ENCODE assay signal across 1 cellular context in the genomic region with DNA sequence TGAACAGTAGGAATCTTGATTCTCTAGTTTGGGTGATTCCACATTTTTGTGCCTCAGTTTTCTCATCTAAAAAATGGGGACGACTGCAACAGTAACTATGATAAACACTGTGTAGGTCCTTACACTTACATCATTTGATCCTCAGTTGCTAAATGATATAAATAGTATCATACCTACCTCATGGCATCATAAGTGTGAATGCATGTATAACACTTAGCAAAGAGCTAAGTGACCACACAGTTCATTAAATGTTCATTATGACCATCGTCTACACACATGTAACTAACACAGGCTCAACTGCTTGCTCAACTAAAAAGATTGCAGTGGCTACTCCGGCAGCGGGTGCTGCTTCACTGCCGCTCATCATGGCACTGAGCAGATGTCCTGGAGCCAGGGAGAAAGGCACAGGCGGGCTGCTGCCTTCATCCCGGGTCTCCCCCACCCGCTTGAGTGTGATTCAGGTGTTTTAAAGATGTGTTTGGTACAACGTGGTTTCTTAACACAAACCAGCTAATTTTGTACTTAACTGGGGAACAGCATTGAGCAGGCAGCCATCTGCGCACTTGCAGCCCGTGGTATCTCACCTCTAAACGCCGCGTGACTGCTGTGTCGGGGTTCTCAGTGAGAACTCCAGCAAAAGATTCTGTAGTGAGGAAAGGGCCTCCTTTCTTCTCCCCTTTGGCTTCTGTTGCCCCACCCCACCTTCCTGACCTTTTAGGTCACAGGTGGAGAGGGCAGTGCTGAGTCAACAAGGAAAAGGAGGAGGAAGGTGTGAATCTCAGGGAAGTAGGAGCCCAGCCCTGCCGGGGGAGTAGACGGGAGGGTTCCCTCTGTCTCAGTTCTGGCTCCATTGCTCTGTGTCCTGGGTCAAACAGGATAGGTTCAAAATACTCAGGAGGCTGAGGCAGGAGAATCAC.
TF ChIP-seq lines count a peak whose summit lies in the region.

No MANE protein-coding gene starts in this region.

TF ChIP-seq in WTC11, 78 proteins besides CTCF, POLR2A, EP300 and RAD21 (continued from another document):
- TF ChIP-seq, protein P1, sequence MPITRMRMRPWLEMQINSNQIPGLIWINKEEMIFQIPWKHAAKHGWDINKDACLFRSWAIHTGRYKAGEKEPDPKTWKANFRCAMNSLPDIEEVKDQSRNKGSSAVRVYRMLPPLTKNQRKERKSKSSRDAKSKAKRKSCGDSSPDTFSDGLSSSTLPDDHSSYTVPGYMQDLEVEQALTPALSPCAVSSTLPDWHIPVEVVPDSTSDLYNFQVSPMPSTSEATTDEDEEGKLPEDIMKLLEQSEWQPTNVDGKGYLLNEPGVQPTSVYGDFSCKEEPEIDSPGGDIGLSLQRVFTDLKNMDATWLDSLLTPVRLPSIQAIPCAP (CRISPR knock-in tag; IDR thresholded peaks at IDR 0.05), result no peak
- TF ChIP-seq, protein P2, sequence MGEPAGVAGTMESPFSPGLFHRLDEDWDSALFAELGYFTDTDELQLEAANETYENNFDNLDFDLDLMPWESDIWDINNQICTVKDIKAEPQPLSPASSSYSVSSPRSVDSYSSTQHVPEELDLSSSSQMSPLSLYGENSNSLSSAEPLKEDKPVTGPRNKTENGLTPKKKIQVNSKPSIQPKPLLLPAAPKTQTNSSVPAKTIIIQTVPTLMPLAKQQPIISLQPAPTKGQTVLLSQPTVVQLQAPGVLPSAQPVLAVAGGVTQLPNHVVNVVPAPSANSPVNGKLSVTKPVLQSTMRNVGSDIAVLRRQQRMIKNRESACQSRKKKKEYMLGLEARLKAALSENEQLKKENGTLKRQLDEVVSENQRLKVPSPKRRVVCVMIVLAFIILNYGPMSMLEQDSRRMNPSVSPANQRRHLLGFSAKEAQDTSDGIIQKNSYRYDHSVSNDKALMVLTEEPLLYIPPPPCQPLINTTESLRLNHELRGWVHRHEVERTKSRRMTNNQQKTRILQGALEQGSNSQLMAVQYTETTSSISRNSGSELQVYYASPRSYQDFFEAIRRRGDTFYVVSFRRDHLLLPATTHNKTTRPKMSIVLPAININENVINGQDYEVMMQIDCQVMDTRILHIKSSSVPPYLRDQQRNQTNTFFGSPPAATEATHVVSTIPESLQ (CRISPR knock-in tag; IDR thresholded peaks at IDR 0.05), result no peak
- TF ChIP-seq, protein P3, sequence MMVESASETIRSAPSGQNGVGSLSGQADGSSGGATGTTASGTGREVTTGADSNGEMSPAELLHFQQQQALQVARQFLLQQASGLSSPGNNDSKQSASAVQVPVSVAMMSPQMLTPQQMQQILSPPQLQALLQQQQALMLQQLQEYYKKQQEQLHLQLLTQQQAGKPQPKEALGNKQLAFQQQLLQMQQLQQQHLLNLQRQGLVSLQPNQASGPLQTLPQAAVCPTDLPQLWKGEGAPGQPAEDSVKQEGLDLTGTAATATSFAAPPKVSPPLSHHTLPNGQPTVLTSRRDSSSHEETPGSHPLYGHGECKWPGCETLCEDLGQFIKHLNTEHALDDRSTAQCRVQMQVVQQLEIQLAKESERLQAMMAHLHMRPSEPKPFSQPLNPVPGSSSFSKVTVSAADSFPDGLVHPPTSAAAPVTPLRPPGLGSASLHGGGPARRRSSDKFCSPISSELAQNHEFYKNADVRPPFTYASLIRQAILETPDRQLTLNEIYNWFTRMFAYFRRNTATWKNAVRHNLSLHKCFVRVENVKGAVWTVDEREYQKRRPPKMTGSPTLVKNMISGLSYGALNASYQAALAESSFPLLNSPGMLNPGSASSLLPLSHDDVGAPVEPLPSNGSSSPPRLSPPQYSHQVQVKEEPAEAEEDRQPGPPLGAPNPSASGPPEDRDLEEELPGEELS (CRISPR knock-in tag; IDR thresholded peaks at IDR 0.05), result no peak
- no peak for TF ChIP-seq CREM (CRISPR knock-in tag; IDR thresholded peaks at IDR 0.05)
TF ChIP-seq in WTC11: peak in this region for 0.
